In genomic region chr15:31459011-31459748, GRCh38 we compare ENCODE assay signal across 8 cellular contexts.
DNase-seq lines count a peak whose midpoint lies in the region; ATAC-seq and TF ChIP-seq lines count a peak whose summit lies in the region.

No MANE protein-coding gene starts in this region.

- ATAC-seq in GM19025 (IDR thresholded peaks at IDR 0.05; ENCODE audit: low read depth, unreplicated experiment): peak; percentile 96
- ATAC-seq in HG02938 (IDR thresholded peaks at IDR 0.05; ENCODE audit: unreplicated experiment): peak; percentile 88
- peak; percentile 93 for ATAC-seq in activated CD4-positive, alpha-beta T cell treated with anti-CD3 and anti-CD28 coated beads for 36 hours
- no peak for ATAC-seq in sciatic nerve
- no peak for ATAC-seq in GM23338
- no peak for ATAC-seq in PC-3

- H3K36me3 Mint-ChIP-seq in activated CD4-positive, alpha-beta T cell treated with anti-CD3 and anti-CD28 coated beads for 36 hours (ENCODE audit: low read depth): peaks cover 4% of the 10 kb centered on the region
- H3K36me3 Mint-ChIP-seq in GM23338 (ENCODE audit: low read depth): no peaks in the 10 kb centered on the region

- TF ChIP-seq CTCF in BE2C (IDR thresholded peaks at IDR 0.05; ENCODE audit: low read depth, low read length): no peak
- TF ChIP-seq CTCF in GM23338 (conservative IDR thresholded peaks at IDR 0.05; ENCODE audit: low read depth in 2 of 2): no peak
- TF ChIP-seq CTCF in PC-3 (conservative IDR thresholded peaks at IDR 0.05; ENCODE audit: low read depth, low read length): no peak

- H4K20me1 ChIP-seq in GM23338 (replicated peaks; ENCODE audit: insufficient read depth): no peaks in the 10 kb centered on the region
- H4K20me1 ChIP-seq in PC-3 (ENCODE audit: low read length): no peaks in the 10 kb centered on the region

- H3K36me3 ChIP-seq in BE2C (no peaks in the 10 kb centered on the region), GM23338 (ENCODE audit: insufficient read depth) (no peaks in the 10 kb centered on the region), PC-3 (ENCODE audit: low read depth, low read length) (no peaks in the 10 kb centered on the region)

- no TSS peak for BruUV-seq in PC-3 (replicated peaks; lab: Mats Ljungman, UMichigan)

- H3K27me3 ChIP-seq in BE2C: no peaks in the 10 kb centered on the region
- no peaks in the 10 kb centered on the region for H3K27me3 ChIP-seq in GM23338 (ENCODE audit: insufficient read depth)
- H3K27me3 ChIP-seq in PC-3 (ENCODE audit: low read length): no peaks in the 10 kb centered on the region

- H3K27me3 Mint-ChIP-seq in activated CD4-positive, alpha-beta T cell treated with anti-CD3 and anti-CD28 coated beads for 36 hours: no peaks in the 10 kb centered on the region
- no peaks in the 10 kb centered on the region for H3K27me3 Mint-ChIP-seq in GM23338 (ENCODE audit: insufficient read depth, low read depth, poor library complexity)

- no peak overlapping the region for H3K9ac ChIP-seq in PC-3 (ENCODE audit: low read length)

- no peaks in the 10 kb centered on the region for H3K79me2 ChIP-seq in GM23338 (replicated peaks; ENCODE audit: insufficient read depth)
- H3K79me2 ChIP-seq in PC-3 (ENCODE audit: low read length): no peaks in the 10 kb centered on the region

- intact Hi-C loops in activated CD4-positive, alpha-beta T cell treated with anti-CD3 and anti-CD28 coated beads for 36 hours (cut with DNase I, micrococcal nuclease): loop anchor here (1.0 to 2.0 kb wide), 7 partner anchors 13 to 29 kb away; no protein-coding TSS in a partner anchor
- intact Hi-C loops in sciatic nerve (cut with DNase I): no loop called here
- intact Hi-C loops in PC-3 (cut with micrococcal nuclease): no loop called here

- H3K4me1 Mint-ChIP-seq in activated CD4-positive, alpha-beta T cell treated with anti-CD3 and anti-CD28 coated beads for 36 hours: peaks cover 45% of the 10 kb centered on the region
- no peaks in the 10 kb centered on the region; the same call in 1 of the 3 replicates for H3K4me1 Mint-ChIP-seq in GM23338

- peaks cover 4% of the 10 kb centered on the region for H3K9me3 Mint-ChIP-seq in activated CD4-positive, alpha-beta T cell treated with anti-CD3 and anti-CD28 coated beads for 36 hours (ENCODE audit: low read depth)
- no peaks in the 10 kb centered on the region for H3K9me3 Mint-ChIP-seq in GM23338

- H3K4me1 ChIP-seq in BE2C: no peaks in the 10 kb centered on the region
- H3K4me1 ChIP-seq in GM23338 (ENCODE audit: insufficient read depth): no peaks in the 10 kb centered on the region
- peaks cover 11% of the 10 kb centered on the region for H3K4me1 ChIP-seq in PC-3 (ENCODE audit: insufficient read depth, low read length)

- H3K9me3 ChIP-seq in BE2C (no peaks in the 10 kb centered on the region), PC-3 (ENCODE audit: low read length) (no peaks in the 10 kb centered on the region)

- no peak overlapping the region for H3K27ac ChIP-seq in GM23338 (ENCODE audit: low read depth)
- H3K27ac ChIP-seq in PC-3 (ENCODE audit: low read length): no peak overlapping the region

- CTCF ChIA-PET in activated CD4-positive, alpha-beta T cell treated with anti-CD3 and anti-CD28 coated beads for 36 hours (lab: Charles Lee): interaction anchor here (0.9 to 2.4 kb wide), 16 partner anchors 10 to 245 kb away, joined by 3 to 20 read pairs (median 6); no protein-coding TSS in a partner anchor
- CTCF ChIA-PET in PC-3 (lab: Charles Lee): no interaction called here

- H3K4me3 ChIP-seq in BE2C (ENCODE audit: low read depth, low read length): no peak overlapping the region
- no peak overlapping the region for H3K4me3 ChIP-seq in GM23338
- no peak overlapping the region for H3K4me3 ChIP-seq in PC-3 (ENCODE audit: low read length)

- H3K4me2 ChIP-seq in GM23338: no peak overlapping the region
- no peak overlapping the region for H3K4me2 ChIP-seq in PC-3 (ENCODE audit: low read length)

- H3K4me3 Mint-ChIP-seq in activated CD4-positive, alpha-beta T cell treated with anti-CD3 and anti-CD28 coated beads for 36 hours: peak overlapping the region; percentile 70
- H3K4me3 Mint-ChIP-seq in GM23338: no peak overlapping the region

- no peak overlapping the region for H2AFZ ChIP-seq in GM23338
- H2AFZ ChIP-seq in PC-3 (ENCODE audit: low read length): no peak overlapping the region

- H3K9me2 ChIP-seq in GM23338 (ENCODE audit: insufficient read depth): no peaks in the 10 kb centered on the region
- H3K9me2 ChIP-seq in PC-3 (replicated peaks; ENCODE audit: low read length): no peaks in the 10 kb centered on the region

- H3F3A ChIP-seq in GM23338 (replicated peaks; ENCODE audit: low read depth) (no peaks in the 10 kb centered on the region), PC-3 (ENCODE audit: low read length, unreplicated experiment) (no peaks in the 10 kb centered on the region)

- peak overlapping the region; percentile 92 for H3K27ac Mint-ChIP-seq in activated CD4-positive, alpha-beta T cell treated with anti-CD3 and anti-CD28 coated beads for 36 hours
- no peak overlapping the region for H3K27ac Mint-ChIP-seq in GM23338

- POLR2A ChIA-PET in activated CD4-positive, alpha-beta T cell treated with anti-CD3 and anti-CD28 coated beads for 36 hours (lab: Charles Lee): interaction anchor here (0.6 to 1.7 kb wide), 11 partner anchors 14 to 792 kb away, joined by 3 to 10 read pairs (median 6); no protein-coding TSS in a partner anchor
- POLR2A ChIA-PET in PC-3 (lab: Charles Lee; ENCODE audit: unreplicated experiment): no interaction called here

- DNase-seq in activated CD4-positive, alpha-beta T cell treated with anti-CD3 and anti-CD28 coated beads for 36 hours: peak; percentile 83
- DNase-seq in sciatic nerve (ENCODE audit: low spot score) (peak; percentile 21), BE2C (no peak), GM23338 (ENCODE audit: low spot score) (no peak), PC-3 (no peak), NCI-H2107 treated with DMSO at 0.1 percent for 48 hours (lab: John Stamatoyannopoulos, UW; ENCODE audit: unreplicated experiment) (no peak)

TF ChIP-seq in GM23338, 12 proteins besides CTCF, POLR2A, EP300 and RAD21 (continues in another document):
- TF ChIP-seq NANOG (IDR thresholded peaks at IDR 0.05; ENCODE audit: borderline replicate concordance) (no peak), REST (IDR thresholded peaks at IDR 0.05; ENCODE audit: unreplicated experiment) (no peak)

Comparison
In these comparisons a context has a peak if more than half of its experiments do, and no peak if none do; other contexts are left out.
1. ATAC-seq: peak in GM19025 (single experiment), HG02938 (single experiment) and activated CD4-positive, alpha-beta T cell treated with anti-CD3 and anti-CD28 coated beads for 36 hours (single experiment); none in sciatic nerve (single experiment), GM23338 (single experiment) and PC-3 (single experiment).
2. DNase-seq: peak in activated CD4-positive, alpha-beta T cell treated with anti-CD3 and anti-CD28 coated beads for 36 hours (single experiment) and sciatic nerve (single experiment); none in BE2C (single experiment), GM23338 (single experiment), PC-3 (single experiment) and NCI-H2107 treated with DMSO at 0.1 percent for 48 hours (single experiment).
3. intact Hi-C loops: an anchor here in activated CD4-positive, alpha-beta T cell treated with anti-CD3 and anti-CD28 coated beads for 36 hours (1.0 to 2.0 kb wide); none called in sciatic nerve and PC-3.